ENCODE assay signal across 8 cellular contexts in the genomic region with DNA sequence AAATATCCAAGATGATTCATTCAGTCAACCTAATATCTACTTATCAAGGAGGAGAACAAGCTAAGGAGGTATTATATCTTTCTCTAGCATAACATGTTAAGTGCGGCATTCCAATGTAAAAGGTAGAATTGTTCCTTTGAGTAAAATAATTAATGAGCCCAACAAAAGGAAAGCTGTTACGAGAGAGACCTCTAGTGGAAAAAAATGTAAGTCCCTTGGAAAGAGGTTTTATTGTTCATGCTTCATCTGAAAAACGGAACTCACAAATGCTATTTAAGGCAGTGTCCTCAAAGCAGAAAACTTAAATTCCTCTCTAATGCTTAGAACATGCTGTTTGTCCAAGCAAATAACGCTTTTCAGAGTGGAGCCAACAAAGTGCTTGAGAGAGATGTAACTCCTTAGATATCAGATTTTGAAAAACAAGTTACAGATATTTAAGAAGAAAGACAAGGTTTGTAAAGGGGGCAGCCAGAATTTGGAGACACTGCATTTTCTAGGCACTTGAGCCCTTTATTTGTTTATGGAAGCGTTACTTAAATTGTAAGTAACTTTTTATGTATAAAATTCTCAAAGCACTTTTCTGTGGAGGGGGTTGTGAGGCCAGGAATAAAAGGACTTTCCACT.
A peak's percentile ranks its signal among the peaks of the same experiment; 100 is the strongest.
DNase-seq lines count a peak whose midpoint lies in the region; ATAC-seq and TF ChIP-seq lines count a peak whose summit lies in the region.

No MANE protein-coding gene starts in this region.

- intact Hi-C loops in CD8-positive, alpha-beta T cell (cut with DNase I, micrococcal nuclease): loop anchor here (2.0 to 5.0 kb wide), 2 partner anchors 1043 to 1884 kb away; no protein-coding TSS in a partner anchor

- H3K9me3 Mint-ChIP-seq in CD8-positive, alpha-beta T cell: no peaks in the 10 kb centered on the region
- H3K9me3 Mint-ChIP-seq in activated naive CD4-positive, alpha-beta T cell treated with anti-CD3 and anti-CD28 coated beads, Interleukin-2, amount 10 ng/mL, durations not matched to agents 7 days and 5 days: no peaks in the 10 kb centered on the region

- no peaks in the 10 kb centered on the region for H3K27me3 Mint-ChIP-seq in CD8-positive, alpha-beta T cell (ENCODE audit: low read depth)
- H3K27me3 Mint-ChIP-seq in activated naive CD4-positive, alpha-beta T cell treated with anti-CD3 and anti-CD28 coated beads, Interleukin-2, amount 10 ng/mL, durations not matched to agents 7 days and 5 days: no peaks in the 10 kb centered on the region

- no peak overlapping the region for H3K27ac Mint-ChIP-seq in CD8-positive, alpha-beta T cell
- no peak overlapping the region for H3K27ac Mint-ChIP-seq in activated naive CD4-positive, alpha-beta T cell treated with anti-CD3 and anti-CD28 coated beads, Interleukin-2, amount 10 ng/mL, durations not matched to agents 7 days and 5 days

- no peaks in the 10 kb centered on the region for H3K4me1 Mint-ChIP-seq in CD8-positive, alpha-beta T cell (ENCODE audit: low read depth)
- H3K4me1 Mint-ChIP-seq in activated naive CD4-positive, alpha-beta T cell treated with anti-CD3 and anti-CD28 coated beads, Interleukin-2, amount 10 ng/mL, durations not matched to agents 7 days and 5 days: no peaks in the 10 kb centered on the region

- TF ChIP-seq CTCF in CD8-positive, alpha-beta T cell (IDR thresholded peaks at IDR 0.05): peak; percentile 35
- TF ChIP-seq CTCF in thoracic aorta (IDR thresholded peaks at IDR 0.05): peak; percentile 45

- H3K36me3 ChIP-seq in CD8-positive, alpha-beta T cell (ENCODE audit: insufficient read depth, low read length): no peaks in the 10 kb centered on the region
- no peaks in the 10 kb centered on the region for H3K36me3 ChIP-seq in thoracic aorta

- no peaks in the 10 kb centered on the region for H3K9me3 ChIP-seq in CD8-positive, alpha-beta T cell (ENCODE audit: low read length)
- H3K9me3 ChIP-seq in thoracic aorta: no peaks in the 10 kb centered on the region

- H3K27ac ChIP-seq in CD8-positive, alpha-beta T cell (ENCODE audit: low read depth, low read length): no peak overlapping the region
- H3K27ac ChIP-seq in thoracic aorta: no peak overlapping the region

- no peak for ATAC-seq in CD8-positive, alpha-beta T cell
- ATAC-seq in GM19468 (IDR thresholded peaks at IDR 0.05; ENCODE audit: extremely low read depth, unreplicated experiment) (peak; percentile 45), SK-N-SH treated with all-trans-retinoic acid at 6 μM for 48 hours (peak; percentile 68), thoracic aorta (ENCODE audit: insufficient number of reproducible peaks, low FRiP score, low read depth) (no peak)

- H3K27me3 ChIP-seq in CD8-positive, alpha-beta T cell (ENCODE audit: insufficient read depth, low read length): no peaks in the 10 kb centered on the region
- no peaks in the 10 kb centered on the region for H3K27me3 ChIP-seq in thoracic aorta (replicated peaks; ENCODE audit: insufficient read depth)

- H3K36me3 Mint-ChIP-seq in CD8-positive, alpha-beta T cell: no peaks in the 10 kb centered on the region
- no peaks in the 10 kb centered on the region for H3K36me3 Mint-ChIP-seq in activated naive CD4-positive, alpha-beta T cell treated with anti-CD3 and anti-CD28 coated beads, Interleukin-2, amount 10 ng/mL, durations not matched to agents 7 days and 5 days

- no peak overlapping the region for H3K4me3 ChIP-seq in CD8-positive, alpha-beta T cell (ENCODE audit: low read depth, low read length)
- H3K4me3 ChIP-seq in thoracic aorta: no peak overlapping the region

- POLR2A ChIA-PET in CD8-positive, alpha-beta T cell (lab: Charles Lee): no interaction called here

- no peak for DNase-seq in CD8-positive, alpha-beta T cell
- DNase-seq in M059J (ENCODE audit: low read depth) (peak; percentile 45), glomerular visceral epithelial cell (ENCODE audit: extremely low spot score) (peak; percentile 33), thoracic aorta (ENCODE audit: low spot score) (no peak), T-helper 9 cell (no peak)
- no peak for DNase-seq in activated naive CD4-positive, alpha-beta T cell treated with anti-CD3 and anti-CD28 coated beads, Interleukin-2, amount 10 ng/mL, durations not matched to agents 7 days and 5 days

- no peaks in the 10 kb centered on the region for H3K4me1 ChIP-seq in CD8-positive, alpha-beta T cell (ENCODE audit: insufficient read depth, low read length)
- peaks cover 0 to 3% of the 10 kb centered on the region in 2 donors for H3K4me1 ChIP-seq in thoracic aorta (ENCODE audit: control insufficient read depth in 1 of 2, low read depth in 2 of 2)

- CTCF ChIA-PET in CD8-positive, alpha-beta T cell (lab: Charles Lee): no interaction called here
- CTCF ChIA-PET in activated naive CD4-positive, alpha-beta T cell treated with anti-CD3 and anti-CD28 coated beads, Interleukin-2, amount 10 ng/mL, durations not matched to agents 7 days and 5 days (lab: Charles Lee): no interaction called here

- H3K4me3 Mint-ChIP-seq in CD8-positive, alpha-beta T cell: no peak overlapping the region
- H3K4me3 Mint-ChIP-seq in activated naive CD4-positive, alpha-beta T cell treated with anti-CD3 and anti-CD28 coated beads, Interleukin-2, amount 10 ng/mL, durations not matched to agents 7 days and 5 days: no peak overlapping the region

TF ChIP-seq in SK-N-SH treated with all-trans-retinoic acid at 6 μM for 48 hours, 23 proteins besides CTCF, POLR2A, EP300 and RAD21 (continues in another document):
- TF ChIP-seq, protein P1, sequence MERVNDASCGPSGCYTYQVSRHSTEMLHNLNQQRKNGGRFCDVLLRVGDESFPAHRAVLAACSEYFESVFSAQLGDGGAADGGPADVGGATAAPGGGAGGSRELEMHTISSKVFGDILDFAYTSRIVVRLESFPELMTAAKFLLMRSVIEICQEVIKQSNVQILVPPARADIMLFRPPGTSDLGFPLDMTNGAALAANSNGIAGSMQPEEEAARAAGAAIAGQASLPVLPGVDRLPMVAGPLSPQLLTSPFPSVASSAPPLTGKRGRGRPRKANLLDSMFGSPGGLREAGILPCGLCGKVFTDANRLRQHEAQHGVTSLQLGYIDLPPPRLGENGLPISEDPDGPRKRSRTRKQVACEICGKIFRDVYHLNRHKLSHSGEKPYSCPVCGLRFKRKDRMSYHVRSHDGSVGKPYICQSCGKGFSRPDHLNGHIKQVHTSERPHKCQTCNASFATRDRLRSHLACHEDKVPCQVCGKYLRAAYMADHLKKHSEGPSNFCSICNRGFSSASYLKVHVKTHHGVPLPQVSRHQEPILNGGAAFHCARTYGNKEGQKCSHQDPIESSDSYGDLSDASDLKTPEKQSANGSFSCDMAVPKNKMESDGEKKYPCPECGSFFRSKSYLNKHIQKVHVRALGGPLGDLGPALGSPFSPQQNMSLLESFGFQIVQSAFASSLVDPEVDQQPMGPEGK (CRISPR knock-in tag; IDR thresholded peaks at IDR 0.05; ENCODE audit: borderline replicate concordance): no peak
- no peak for TF ChIP-seq OSR1 (CRISPR knock-in tag; IDR thresholded peaks at IDR 0.05)
- no peak for TF ChIP-seq TCF4 (CRISPR knock-in tag; IDR thresholded peaks at IDR 0.05; ENCODE audit: borderline replicate concordance)
- TF ChIP-seq, protein P2, sequence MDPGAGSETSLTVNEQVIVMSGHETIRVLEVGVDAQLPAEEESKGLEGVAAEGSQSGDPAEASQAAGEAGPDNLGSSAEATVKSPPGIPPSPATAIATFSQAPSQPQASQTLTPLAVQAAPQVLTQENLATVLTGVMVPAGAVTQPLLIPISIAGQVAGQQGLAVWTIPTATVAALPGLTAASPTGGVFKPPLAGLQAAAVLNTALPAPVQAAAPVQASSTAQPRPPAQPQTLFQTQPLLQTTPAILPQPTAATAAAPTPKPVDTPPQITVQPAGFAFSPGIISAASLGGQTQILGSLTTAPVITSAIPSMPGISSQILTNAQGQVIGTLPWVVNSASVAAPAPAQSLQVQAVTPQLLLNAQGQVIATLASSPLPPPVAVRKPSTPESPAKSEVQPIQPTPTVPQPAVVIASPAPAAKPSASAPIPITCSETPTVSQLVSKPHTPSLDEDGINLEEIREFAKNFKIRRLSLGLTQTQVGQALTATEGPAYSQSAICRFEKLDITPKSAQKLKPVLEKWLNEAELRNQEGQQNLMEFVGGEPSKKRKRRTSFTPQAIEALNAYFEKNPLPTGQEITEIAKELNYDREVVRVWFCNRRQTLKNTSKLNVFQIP (CRISPR knock-in tag; IDR thresholded peaks at IDR 0.05; ENCODE audit: borderline replicate concordance, low read depth): no peak
- TF ChIP-seq ARNTL (CRISPR knock-in tag; IDR thresholded peaks at IDR 0.05; ENCODE audit: borderline replicate concordance, low read depth): no peak
- TF ChIP-seq, protein P3, sequence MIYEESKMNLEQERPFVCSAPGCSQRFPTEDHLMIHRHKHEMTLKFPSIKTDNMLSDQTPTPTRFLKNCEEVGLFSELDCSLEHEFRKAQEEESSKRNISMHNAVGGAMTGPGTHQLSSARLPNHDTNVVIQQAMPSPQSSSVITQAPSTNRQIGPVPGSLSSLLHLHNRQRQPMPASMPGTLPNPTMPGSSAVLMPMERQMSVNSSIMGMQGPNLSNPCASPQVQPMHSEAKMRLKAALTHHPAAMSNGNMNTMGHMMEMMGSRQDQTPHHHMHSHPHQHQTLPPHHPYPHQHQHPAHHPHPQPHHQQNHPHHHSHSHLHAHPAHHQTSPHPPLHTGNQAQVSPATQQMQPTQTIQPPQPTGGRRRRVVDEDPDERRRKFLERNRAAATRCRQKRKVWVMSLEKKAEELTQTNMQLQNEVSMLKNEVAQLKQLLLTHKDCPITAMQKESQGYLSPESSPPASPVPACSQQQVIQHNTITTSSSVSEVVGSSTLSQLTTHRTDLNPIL (CRISPR knock-in tag; IDR thresholded peaks at IDR 0.05; ENCODE audit: low read depth): no peak
- no peak for TF ChIP-seq CSDC2 (CRISPR knock-in tag; IDR thresholded peaks at IDR 0.05)
- TF ChIP-seq BACH2 (CRISPR knock-in tag; IDR thresholded peaks at IDR 0.05; ENCODE audit: borderline replicate concordance): no peak
- TF ChIP-seq, protein P4, sequence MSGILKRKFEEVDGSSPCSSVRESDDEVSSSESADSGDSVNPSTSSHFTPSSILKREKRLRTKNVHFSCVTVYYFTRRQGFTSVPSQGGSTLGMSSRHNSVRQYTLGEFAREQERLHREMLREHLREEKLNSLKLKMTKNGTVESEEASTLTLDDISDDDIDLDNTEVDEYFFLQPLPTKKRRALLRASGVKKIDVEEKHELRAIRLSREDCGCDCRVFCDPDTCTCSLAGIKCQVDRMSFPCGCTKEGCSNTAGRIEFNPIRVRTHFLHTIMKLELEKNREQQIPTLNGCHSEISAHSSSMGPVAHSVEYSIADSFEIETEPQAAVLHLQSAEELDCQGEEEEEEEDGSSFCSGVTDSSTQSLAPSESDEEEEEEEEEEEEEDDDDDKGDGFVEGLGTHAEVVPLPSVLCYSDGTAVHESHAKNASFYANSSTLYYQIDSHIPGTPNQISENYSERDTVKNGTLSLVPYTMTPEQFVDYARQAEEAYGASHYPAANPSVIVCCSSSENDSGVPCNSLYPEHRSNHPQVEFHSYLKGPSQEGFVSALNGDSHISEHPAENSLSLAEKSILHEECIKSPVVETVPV (CRISPR knock-in tag; IDR thresholded peaks at IDR 0.05): no peak
- TF ChIP-seq ISL1 (CRISPR knock-in tag; IDR thresholded peaks at IDR 0.05): no peak
- no peak for TF ChIP-seq ZNF70 (CRISPR knock-in tag; IDR thresholded peaks at IDR 0.05)
- no peak for TF ChIP-seq ZFP3 (CRISPR knock-in tag; IDR thresholded peaks at IDR 0.05)
- no peak for TF ChIP-seq ZFP30 (CRISPR knock-in tag; IDR thresholded peaks at IDR 0.05)
- TF ChIP-seq ESRRG (CRISPR knock-in tag; IDR thresholded peaks at IDR 0.05): no peak

Comparison
In these comparisons a context has a peak if more than half of its experiments do, and no peak if none do; other contexts are left out.
1. ATAC-seq: peak in GM19468 (single experiment) and SK-N-SH treated with all-trans-retinoic acid at 6 μM for 48 hours (single experiment); none in CD8-positive, alpha-beta T cell (single experiment) and thoracic aorta (single experiment).
2. DNase-seq: peak in M059J (single experiment) and glomerular visceral epithelial cell (single experiment); none in CD8-positive, alpha-beta T cell (0 of 7), thoracic aorta (single experiment), activated naive CD4-positive, alpha-beta T cell treated with anti-CD3 and anti-CD28 coated beads, Interleukin-2, amount 10 ng/mL, durations not matched to agents 7 days and 5 days (single experiment) and T-helper 9 cell (single experiment).